21 cellular contexts compared by ENCODE assay signal in the genomic region with DNA sequence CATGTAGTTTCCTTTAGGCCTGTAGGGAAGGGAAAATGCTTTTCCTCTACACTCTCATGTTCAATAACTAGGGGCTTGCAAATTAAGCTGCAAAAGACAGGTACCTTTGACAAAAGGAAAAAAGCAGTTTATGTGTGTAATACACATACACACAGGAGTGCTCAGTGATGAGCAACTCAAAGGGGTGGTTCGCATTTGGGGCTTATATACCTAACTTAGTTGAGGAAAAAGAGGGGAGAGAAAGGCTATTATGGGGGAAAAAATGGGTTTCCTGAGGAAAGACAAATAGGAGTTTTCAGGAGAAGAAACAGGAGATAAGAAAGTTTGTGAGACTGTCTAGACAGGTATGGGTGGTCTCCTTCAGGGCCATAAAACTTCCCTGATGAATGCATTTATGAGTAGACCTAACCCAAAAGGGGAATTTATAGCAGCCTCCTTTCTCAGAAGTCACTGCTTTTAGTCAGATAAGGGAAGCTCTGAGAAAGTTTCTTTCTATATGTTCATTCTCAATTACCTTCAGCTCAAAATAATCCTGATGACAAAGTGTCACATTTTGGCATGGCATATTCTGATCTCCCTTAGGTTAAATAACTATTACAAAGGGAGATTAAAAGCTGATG. TPM values are rescaled to one million over a fixed set of nuclear protein-coding genes. Genes with fewer than 3 reads are reported as not detected.
DNase-seq lines count a peak whose midpoint lies in the region; ATAC-seq, FAIRE-seq and TF ChIP-seq lines count a peak whose summit lies in the region.
"Had no signal": no experiment of that assay in that cellular context is flagged by ENCODE, and none has a peak within 500 bp of the region (broad histone marks: within the 10 kb centered on the region; RNA-seq: fewer than 3 reads in every experiment).

No MANE protein-coding gene starts in this region.

- intact Hi-C loops in PC-9 (cut with micrococcal nuclease; ENCODE audit: unreplicated experiment), result no loop called here

- H3F3A ChIP-seq in PC-9 (ENCODE audit: insufficient read depth, low read depth), result peaks cover 26% of the 10 kb centered on the region

- no peaks in the 10 kb centered on the region for H3K9me2 ChIP-seq in PC-9 (ENCODE audit: insufficient read depth)
- H3K9me2 ChIP-seq in hepatocyte (replicated peaks; ENCODE audit: insufficient read depth), result no peaks in the 10 kb centered on the region

- no peak for TF ChIP-seq POLR2A in GM12892 (IDR thresholded peaks at IDR 0.05; ENCODE audit: low read depth, low read length)
- no peak for TF ChIP-seq POLR2A in Peyer's patch (IDR thresholded peaks at IDR 0.05)

- H4K20me1 ChIP-seq in PC-9 (ENCODE audit: insufficient read depth) (no peaks in the 10 kb centered on the region), hepatocyte (ENCODE audit: insufficient read depth, poor library complexity, severe bottlenecking) (no peaks in the 10 kb centered on the region)

- CTCF ChIA-PET in PC-9 (lab: Charles Lee), result interaction anchor here (0.7 kb wide), 1 partner anchor 186 kb away, joined by 3 read pairs; no protein-coding TSS in a partner anchor

- no peaks in the 10 kb centered on the region for H3K27me3 ChIP-seq in PC-9 (ENCODE audit: insufficient read depth, low read depth)
- no peaks in the 10 kb centered on the region for H3K27me3 ChIP-seq in hepatocyte
- H3K27me3 ChIP-seq in Peyer's patch, result no peaks in the 10 kb centered on the region
- H3K27me3 ChIP-seq: cardiac muscle cell, right atrium auricular region had no signal

- H3K4me3 ChIP-seq in PC-9, result no peak overlapping the region
- H3K4me3 ChIP-seq in hepatocyte, result no peak overlapping the region
- H3K4me3 ChIP-seq in Peyer's patch, result no peak overlapping the region
- H3K4me3 ChIP-seq: cardiac muscle cell, right atrium auricular region had no signal

- POLR2A ChIA-PET in PC-9 (lab: Charles Lee; ENCODE audit: unreplicated experiment), result interaction anchor here (0.6 to 0.7 kb wide), 2 partner anchors 135 to 1610 kb away, joined by 3 read pairs; no protein-coding TSS in a partner anchor

- DNase-seq in NCI-H82 (lab: John Stamatoyannopoulos, UW) (peak; percentile 13), NCI-H82 treated with DMSO at 0.1 percent for 48 hours (lab: John Stamatoyannopoulos, UW; ENCODE audit: unreplicated experiment) (no peak), PC-9 (no peak), hepatocyte (ENCODE audit: low spot score) (no peak), GM12892 (ENCODE audit: insufficient read length) (no peak), Peyer's patch (no peak), COR-L47 (lab: John Stamatoyannopoulos, UW) (no peak)
- DNase-seq: 8988T; activated CD4-positive, CD25-positive, alpha-beta regulatory T cell; activated effector memory CD4-positive, alpha-beta T cell treated with anti-CD3 and anti-CD28 coated beads, Interleukin-2, amount 50 U/mL, for 16 hours; effector memory CD8-positive, alpha-beta T cell; GM23248; NCI-H1105; nephron progenitor cell; stimulated activated CD4-positive, alpha-beta T cell treated with anti-CD3 and anti-CD28 coated beads, Interleukin-2, amount 100 ng/mL, for 24 hours; stimulated activated CD8-positive, alpha-beta memory T cell treated with anti-CD3 and anti-CD28 coated beads, Interleukin-4, amount 100 ng/mL, for 48 hours had no signal

- H2AFZ ChIP-seq in PC-9, result no peak overlapping the region
- no peak overlapping the region for H2AFZ ChIP-seq in hepatocyte

- H3K9me3 ChIP-seq in PC-9 (ENCODE audit: insufficient read depth, low read depth) (no peaks in the 10 kb centered on the region), hepatocyte (ENCODE audit: low read depth) (no peaks in the 10 kb centered on the region), Peyer's patch (no peaks in the 10 kb centered on the region)
- H3K9me3 ChIP-seq: right atrium auricular region had no signal

- no TSS peak for BruUV-seq in PC-9 (replicated peaks; lab: Mats Ljungman, UMichigan)

- no peak for TF ChIP-seq CTCF in PC-9 (conservative IDR thresholded peaks at IDR 0.05)
- TF ChIP-seq CTCF in hepatocyte (IDR thresholded peaks at IDR 0.05; ENCODE audit: poor library complexity), result no peak
- no peak for TF ChIP-seq CTCF in Peyer's patch (IDR thresholded peaks at IDR 0.05)

- 0 out of 2 replicates have a peak, but pooled peaks cover 5% of the 10 kb centered on the region for H3K79me2 ChIP-seq in PC-9 (ENCODE audit: low read depth)
- no peaks in the 10 kb centered on the region for H3K79me2 ChIP-seq in hepatocyte

- H3K4me2 ChIP-seq in PC-9 (peak overlapping the region; percentile 82; the same call in 1 of the 2 replicates), hepatocyte (no peak overlapping the region)

- 83% methylated on average over 1 of the region's 1 CpG for WGBS in hepatocyte (ENCODE audit: low lambda C conversion rate, missing lambda C conversion rate)

- FAIRE-seq in GM12892 (lab: Jason Lieb, UNC), result no peak
- FAIRE-seq: G401.6, GM18507 had no signal

- H3K27ac ChIP-seq in PC-9 (no peak overlapping the region), hepatocyte (peak overlapping the region; percentile 73), Peyer's patch (no peak overlapping the region)
- H3K27ac ChIP-seq: cardiac muscle cell, GM23248 had no signal

- H3K4me1 ChIP-seq in PC-9 (replicated peaks; ENCODE audit: insufficient read depth) (peaks cover 18% of the 10 kb centered on the region), hepatocyte (ENCODE audit: insufficient read depth) (no peaks in the 10 kb centered on the region), Peyer's patch (peaks cover 0 to 5% (median 0%) of the 10 kb centered on the region in 4 donors)
- H3K4me1 ChIP-seq: right atrium auricular region had no signal

- H3K36me3 ChIP-seq in PC-9 (ENCODE audit: low read depth), result no peaks in the 10 kb centered on the region
- H3K36me3 ChIP-seq in hepatocyte (replicated peaks; ENCODE audit: insufficient read depth, low read depth), result no peaks in the 10 kb centered on the region
- no peaks in the 10 kb centered on the region for H3K36me3 ChIP-seq in Peyer's patch
- H3K36me3 ChIP-seq: cardiac muscle cell, right atrium auricular region had no signal

- ATAC-seq in GM18858 (IDR thresholded peaks at IDR 0.05; ENCODE audit: unreplicated experiment), result peak; percentile 35
- ATAC-seq: effector memory CD8-positive, alpha-beta T cell had no signal

RNA-seq across cellular contexts. Expression of a gene that starts 55.1 kb away (rescaled TPM):
- total RNA-seq in PC-9 (2021) (32.6 and 48.6 TPM in 2 replicates), hepatocyte (10.7 and 12.2 TPM in 2 replicates), Peyer's patch (10 to 100 TPM in 1 of 4 donors, 1 to 10 TPM in 3; 7.4 to 30.5 (median 8.2) TPM)
- 11.7 and 13.2 TPM in 2 replicates for polyA plus RNA-seq in hepatocyte
- polyA plus RNA-seq in GM12892 (2012; ENCODE audit: missing spikeins), result 49.0 TPM
